Comparison of ENCODE assay signal across 8 cellular contexts in the genomic region with DNA sequence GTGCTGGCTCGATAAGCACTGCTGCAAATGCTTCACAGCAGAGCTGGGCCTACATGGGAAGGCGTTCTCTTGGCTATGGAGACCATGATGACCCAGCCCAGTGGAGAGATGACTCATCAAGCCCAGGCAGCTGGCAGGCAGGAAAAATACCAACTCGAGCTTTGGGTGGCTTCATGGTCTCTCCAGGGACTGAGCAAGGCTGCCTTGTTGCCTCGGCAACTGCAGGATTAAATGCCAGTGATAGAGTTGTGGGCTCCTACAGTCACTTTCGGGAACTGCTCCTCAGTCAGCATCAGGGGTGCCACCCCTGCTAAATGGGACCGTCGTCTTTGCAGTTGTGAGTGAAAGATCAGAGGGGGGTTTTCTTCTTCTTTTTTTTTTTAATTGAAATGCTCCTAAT. TPM values are rescaled to one million over a fixed set of nuclear protein-coding genes. Genes with fewer than 3 reads are reported as not detected.
DNase-seq lines count a peak whose midpoint lies in the region; ATAC-seq and FAIRE-seq lines count a peak whose summit lies in the region.

No MANE protein-coding gene starts in this region.

- DNase-seq in NCI-H82 (lab: John Stamatoyannopoulos, UW), result peak; percentile 73
- DNase-seq in NCI-H82 treated with DMSO at 0.1 percent for 48 hours (lab: John Stamatoyannopoulos, UW; ENCODE audit: unreplicated experiment), result no peak
- peak; percentile 92 to 94 for DNase-seq in SJCRH30
- peak; percentile 12 to 35 for DNase-seq in hippocampal formation (lab: John Stamatoyannopoulos, UW)
- peak; percentile 94 for DNase-seq in urothelium cell line (ENCODE audit: low spot score)
- DNase-seq in NCI-H2227 treated with DMSO at 0.1 percent for 48 hours (lab: John Stamatoyannopoulos, UW), result no peak
- no peak for DNase-seq in stimulated activated naive CD8-positive, alpha-beta T cell treated with anti-CD3 and anti-CD28 coated beads, Interleukin-15, Interleukin-2, amounts not matched to agents 100 U/mL and 50 U/mL, for 24 hours

- H3K36me3 ChIP-seq in SJCRH30, result no peaks in the 10 kb centered on the region

- FAIRE-seq in urothelium cell line (lab: Jason Lieb, UNC), result no peak

- H3K27me3 ChIP-seq in SJCRH30, result no peaks in the 10 kb centered on the region

- no peak overlapping the region for H3K4me3 ChIP-seq in SJCRH30

- H3K4me1 ChIP-seq in SJCRH30, result peaks cover 38% of the 10 kb centered on the region

- H3K9me3 ChIP-seq in SJCRH30 (replicated peaks), result 0 out of 2 replicates have a peak, but pooled peaks cover 3% of the 10 kb centered on the region

- peak overlapping the region; percentile 27; the same call in 1 of the 2 replicates for H3K27ac ChIP-seq in SJCRH30

- no peak for ATAC-seq in stimulated activated naive CD8-positive, alpha-beta T cell treated with anti-CD3 and anti-CD28 coated beads, Interleukin-15, Interleukin-2, amounts not matched to agents 100 U/mL and 50 U/mL, for 24 hours
- ATAC-seq in HG03139 (IDR thresholded peaks at IDR 0.05; ENCODE audit: unreplicated experiment), result no peak

RNA-seq across cellular contexts. Expression of a gene that starts 54.6 kb away (rescaled TPM):
- total RNA-seq in SJCRH30 (2014; rRNA removed; shearing (Covaris generic)), result 13.0 and 15.9 TPM in 2 replicates

Comparison
In these comparisons a context has a peak if more than half of its experiments do, and no peak if none do; other contexts are left out.
1. DNase-seq: peak in NCI-H82 (single experiment), SJCRH30 (2 of 2), hippocampal formation (2 of 2) and urothelium cell line (single experiment); none in NCI-H82 treated with DMSO at 0.1 percent for 48 hours (single experiment), NCI-H2227 treated with DMSO at 0.1 percent for 48 hours (single experiment) and stimulated activated naive CD8-positive, alpha-beta T cell treated with anti-CD3 and anti-CD28 coated beads, Interleukin-15, Interleukin-2, amounts not matched to agents 100 U/mL and 50 U/mL, for 24 hours (single experiment).